Comparison of ENCODE assay signal across 8 cellular contexts in genomic region chr1:25774921-25775774, GRCh38. TPM values are rescaled to one million over a fixed set of nuclear protein-coding genes. Genes with fewer than 3 reads are reported as not detected.
DNase-seq lines count a peak whose midpoint lies in the region; FAIRE-seq and TF ChIP-seq lines count a peak whose summit lies in the region.

No MANE protein-coding gene starts in this region.

- H3K14ac ChIP-seq in H1 (ENCODE audit: insufficient read length) = no peak overlapping the region

- no peak overlapping the region for H2BK5ac ChIP-seq in H1 (ENCODE audit: low read depth, low read length)

- H2BK12ac ChIP-seq in H1 (ENCODE audit: low read depth, low read length) = no peak overlapping the region

- H3K4me2 ChIP-seq in H1 (ENCODE audit: insufficient read depth in 1 of 2, low read depth in 2 of 2, low read length in 2 of 2) = no peak overlapping the region

- H3K79me2 ChIP-seq in H1 (ENCODE audit: control insufficient read depth in 1 of 2, insufficient read depth in 2 of 2, low read length in 2 of 2) = no peaks in the 10 kb centered on the region

- H3K23ac ChIP-seq in H1 (ENCODE audit: insufficient read length) = no peak overlapping the region

- H2AK5ac ChIP-seq in H1 (ENCODE audit: low read depth, low read length) = no peak overlapping the region

- H4K5ac ChIP-seq in H1 (ENCODE audit: insufficient read length, low read depth, low read length) = no peak overlapping the region

- no peaks in the 10 kb centered on the region for H3K79me1 ChIP-seq in H1 (ENCODE audit: low read depth, low read length)

- no peak overlapping the region for H2BK15ac ChIP-seq in H1 (ENCODE audit: low read length)

- H3K4me3 ChIP-seq in H1 (ENCODE audit: extremely low read depth in 1 of 4, insufficient read depth in 2 of 4, low read depth in 3 of 4, low read length in 4 of 4) = no peak overlapping the region

- TF ChIP-seq CTCF in H1 (IDR thresholded peaks at IDR 0.05; ENCODE audit: control extremely low read depth in 1 of 3, insufficient read depth in 1 of 3, low read depth in 1 of 3, low read length in 3 of 3) (no peak), HFFc6 (IDR thresholded peaks at IDR 0.05) (no peak), GM13977 (IDR thresholded peaks at IDR 0.05; ENCODE audit: extremely low read depth, insufficient read depth, missing control alignments) (no peak)

- WGBS in H1 (ENCODE audit: extremely low coverage in 1 of 2, insufficient coverage in 1 of 2, insufficient read length in 1 of 2, insufficient replicate concordance in 2 of 2, low coverage in 1 of 2, low lambda C conversion rate in 2 of 2, missing lambda C conversion rate in 1 of 2), 2 experiments = 83% methylated on average over 16 of the region's 16 CpGs; no CpG with 5 or more reads in 1 of the 2 experiments

- H3K4me3 Mint-ChIP-seq in HFFc6 = no peak overlapping the region

- H2BK120ac ChIP-seq in H1 (replicated peaks; ENCODE audit: low read depth, low read length) = no peak overlapping the region

- no peak overlapping the region for H2AFZ ChIP-seq in H1 (ENCODE audit: low read length)

- no peaks in the 10 kb centered on the region for H3K36me3 Mint-ChIP-seq in HFFc6 (ENCODE audit: low read depth)

- TF ChIP-seq RAD21 in H1 (IDR thresholded peaks at IDR 0.05 in 1 of 2, conservative IDR thresholded peaks at IDR 0.05 in 1 of 2; ENCODE audit: low read depth in 2 of 2, low read length in 2 of 2) = no peak

- no peak for FAIRE-seq in H1 (lab: Jason Lieb, UNC)

- no peak overlapping the region; the same call in 1 of the 2 replicates for H2BK20ac ChIP-seq in H1 (ENCODE audit: low read length)

- H3K27ac ChIP-seq in H1 (ENCODE audit: low read depth, low read length) = 0 out of 2 replicates have a peak overlapping the region, but pooled peaks have one; percentile 17

- in situ Hi-C loops in GM13977 (cut with MboI; ENCODE audit: low pct_unique_long_range_greater_than_20kb, low sequenced_read_pairs, unreplicated experiment) = no loop called here

- no peaks in the 10 kb centered on the region for H3K9me3 ChIP-seq in H1 (ENCODE audit: insufficient read depth in 2 of 2, low read depth in 1 of 2, low read length in 1 of 2)

- peaks cover 38% of the 10 kb centered on the region for H3K4me1 Mint-ChIP-seq in HFFc6 (ENCODE audit: low read depth)

- H3K9me3 Mint-ChIP-seq in HFFc6 = no peaks in the 10 kb centered on the region

- no peak overlapping the region for H4K91ac ChIP-seq in H1 (replicated peaks; ENCODE audit: insufficient read length, low read length)

- no peaks in the 10 kb centered on the region for H3K36me3 ChIP-seq in H1 (ENCODE audit: control insufficient read depth in 2 of 4, insufficient read depth in 4 of 4, low read length in 3 of 4)

- POLR2A ChIA-PET in H1 (lab: Charles Lee; ENCODE audit: partially characterized antibody) = interaction anchor here (0.7 kb wide), 1 partner anchor 15 kb away, joined by 3 read pairs; no protein-coding TSS in a partner anchor

- peak; percentile 65 for DNase-seq in NCI-H1436 (lab: John Stamatoyannopoulos, UW)
- DNase-seq in NCI-H1436 treated with DMSO at 0.1 percent for 48 hours (lab: John Stamatoyannopoulos, UW) = no peak
- DNase-seq in activated CD4-positive, alpha-beta T cell treated with anti-CD3 and anti-CD28 coated beads for 4 hours = peak; percentile 86 to 87
- DNase-seq in H1 (ENCODE audit: low read depth in 1 of 2, low spot score in 2 of 2) = no peak
- DNase-seq in stimulated activated CD8-positive, alpha-beta memory T cell treated with anti-CD3 and anti-CD28 coated beads, Interleukin-4, amount 100 ng/mL, for 24 hours (ENCODE audit: low read depth) = peak; percentile 71
- no peak for DNase-seq in kidney glomerular epithelial cell (lab: John Stamatoyannopoulos, UW)
- no peak for DNase-seq in HFFc6
- no peak for DNase-seq in GM13977 (ENCODE audit: low spot score)

- H3K27ac Mint-ChIP-seq in HFFc6 = no peak overlapping the region

- TF ChIP-seq EP300 in H1 (IDR thresholded peaks at IDR 0.05; ENCODE audit: borderline replicate concordance in 1 of 2, low read depth in 2 of 2, low read length in 2 of 2) = no peak

- CTCF ChIA-PET in H1 (lab: Charles Lee; ENCODE audit: partially characterized antibody) = interaction anchor here (0.6 to 1.5 kb wide), 10 partner anchors 10 to 622 kb away, joined by 3 to 9 read pairs (median 4); no protein-coding TSS in a partner anchor

- H3K4me1 ChIP-seq in H1 (replicated peaks in 1 of 4; ENCODE audit: control insufficient read depth in 3 of 4, insufficient read depth in 4 of 4, low read length in 3 of 4) = peaks cover 6 to 19% (median 12%) of the 10 kb centered on the region in 4 experiments

- H3K56ac ChIP-seq in H1 (replicated peaks; ENCODE audit: insufficient read length, low read depth, low read length) = no peak overlapping the region

- H4K20me1 ChIP-seq in H1 (replicated peaks in 1 of 2; ENCODE audit: control insufficient read depth in 1 of 2, insufficient read depth in 2 of 2, low read length in 2 of 2) = no peaks in the 10 kb centered on the region

- H4K8ac ChIP-seq in H1 (ENCODE audit: extremely low read depth, insufficient read depth, low read length) = no peak overlapping the region

- TF ChIP-seq POLR2A in H1 (IDR thresholded peaks at IDR 0.05; ENCODE audit: control extremely low read depth in 1 of 2, low read depth in 2 of 2, low read length in 2 of 2) = no peak

- peaks cover 38% of the 10 kb centered on the region for H3K27me3 Mint-ChIP-seq in HFFc6 (ENCODE audit: insufficient read depth)

- no peak overlapping the region for H3K18ac ChIP-seq in H1 (ENCODE audit: extremely low read depth, low read length)

- H3K23me2 ChIP-seq in H1 (ENCODE audit: low read depth, low read length) = no peaks in the 10 kb centered on the region

- H3K27me3 ChIP-seq in H1 (replicated peaks in 1 of 4; ENCODE audit: control insufficient read depth in 3 of 4, extremely low read depth in 1 of 4, insufficient read depth in 3 of 4, low read length in 3 of 4) = no peaks in the 10 kb centered on the region; a peak in 1 of 7 replicates

- H3K4ac ChIP-seq in H1 (replicated peaks; ENCODE audit: insufficient read length, low read depth, low read length) = no peak overlapping the region

- H3K9ac ChIP-seq in H1 (replicated peaks in 1 of 4; ENCODE audit: extremely low read depth in 1 of 4, low read depth in 3 of 4, low read length in 3 of 4) = no peak overlapping the region

TF ChIP-seq in H1, 55 proteins besides CTCF, POLR2A, EP300 and RAD21 (continues in another document):
- TF ChIP-seq RXRA (IDR thresholded peaks at IDR 0.05; ENCODE audit: insufficient read depth, low read depth, low read length) = no peak

RNA-seq across cellular contexts. Expression of gene SELENON, which starts 24.8 kb away (rescaled TPM):
- 77.4 and 77.6 TPM in 2 replicates for total RNA-seq in H1 (2021; fragmentation: NEBNext Ultra II Directional; extraction: Animal tissue kit (Norgen Biotek cat#: 25700))
- 43.0 and 67.3 TPM in 2 replicates for polyA plus RNA-seq in H1 (2011; rRNA removed)
- 36.6 TPM for polyA plus RNA-seq in H1 (2011; cell fraction: cytosol; rRNA removed)
- polyA plus RNA-seq in H1 (2011; cell fraction: nucleus; rRNA removed) = 58.6 TPM
- 72.8 to 99.4 TPM (median 83.9 TPM) in 4 replicates for polyA plus RNA-seq in H1 (2012, experiment 1 of 2)
- polyA plus RNA-seq in H1 (2012, experiment 2 of 2) = 89.8 TPM
- 103 TPM for polyA plus RNA-seq in H1 (2013, experiment 1 of 2)
- polyA plus RNA-seq in H1 (2013, experiment 2 of 2) = 109 TPM
- polyA minus RNA-seq in H1 (2011; rRNA and poly(A)+ RNA removed) = 25.4 and 44.6 TPM in 2 replicates
- 47.6 TPM for polyA minus RNA-seq in H1 (2011; cell fraction: cytosol; rRNA and poly(A)+ RNA removed)
- polyA minus RNA-seq in H1 (2011; cell fraction: nucleus; rRNA and poly(A)+ RNA removed) = 23.2 TPM
- 10 to 100 TPM; 48.1 to 64.5 (median 58.8) TPM for total RNA-seq in HFFc6 (2021; fragmentation: NEBNext Ultra II Directional; extraction: Animal tissue kit (Norgen Biotek cat#: 25700))

RNA-seq across cellular contexts. Expression of gene MTFR1L, which starts 44.6 kb away (rescaled TPM):
- 20.8 and 23.1 TPM in 2 replicates for total RNA-seq in H1 (2021; fragmentation: NEBNext Ultra II Directional; extraction: Animal tissue kit (Norgen Biotek cat#: 25700))
- 23.1 and 39.9 TPM in 2 replicates for polyA plus RNA-seq in H1 (2011; rRNA removed)
- polyA plus RNA-seq in H1 (2011; cell fraction: cytosol; rRNA removed) = 25.9 TPM
- polyA plus RNA-seq in H1 (2011; cell fraction: nucleus; rRNA removed) = 27.3 TPM
- polyA plus RNA-seq in H1 (2012, experiment 1 of 2) = 20.5 to 26.2 TPM (median 22.8 TPM) in 4 replicates
- polyA plus RNA-seq in H1 (2012, experiment 2 of 2) = 21.2 TPM
- polyA plus RNA-seq in H1 (2013, experiment 1 of 2) = 17.5 TPM
- polyA plus RNA-seq in H1 (2013, experiment 2 of 2) = 15.3 TPM
- 23.2 and 27.4 TPM in 2 replicates for polyA minus RNA-seq in H1 (2011; rRNA and poly(A)+ RNA removed)
- 10.6 TPM for polyA minus RNA-seq in H1 (2011; cell fraction: cytosol; rRNA and poly(A)+ RNA removed)
- 16.7 TPM for polyA minus RNA-seq in H1 (2011; cell fraction: nucleus; rRNA and poly(A)+ RNA removed)
- 10 to 100 TPM; 52.4 to 69.1 (median 59.1) TPM for total RNA-seq in HFFc6 (2021; fragmentation: NEBNext Ultra II Directional; extraction: Animal tissue kit (Norgen Biotek cat#: 25700))

Comparison
In these comparisons a context has a peak if more than half of its experiments do, and no peak if none do; other contexts are left out.
1. DNase-seq: peak in NCI-H1436 (single experiment), activated CD4-positive, alpha-beta T cell treated with anti-CD3 and anti-CD28 coated beads for 4 hours (2 of 2) and stimulated activated CD8-positive, alpha-beta memory T cell treated with anti-CD3 and anti-CD28 coated beads, Interleukin-4, amount 100 ng/mL, for 24 hours (single experiment); none in NCI-H1436 treated with DMSO at 0.1 percent for 48 hours (single experiment), H1 (0 of 2), kidney glomerular epithelial cell (single experiment), HFFc6 (single experiment) and GM13977 (single experiment).